8 cellular contexts compared by ENCODE assay signal in the genomic region with DNA sequence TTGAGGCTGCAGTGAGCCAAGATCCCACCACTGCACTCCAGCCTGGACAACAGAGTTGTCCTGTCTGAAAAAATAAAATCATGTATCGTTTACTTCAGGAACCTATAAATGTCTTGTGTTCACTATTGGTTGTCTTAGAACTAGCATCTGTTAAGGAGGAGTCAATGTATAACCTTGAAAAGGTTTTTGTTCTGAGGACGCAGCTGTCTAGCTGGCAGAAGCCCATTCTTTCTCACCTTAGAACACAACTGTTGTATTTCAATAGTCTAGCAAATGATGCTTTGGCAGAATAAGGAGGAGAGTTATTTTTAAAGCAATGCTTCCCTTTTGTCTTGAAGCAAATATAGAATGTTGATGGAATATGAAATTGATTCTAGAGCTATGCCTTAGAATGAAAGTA.
"Had no signal": no experiment of that assay in that cellular context is flagged by ENCODE, and none has a peak within 500 bp of the region (broad histone marks: within the 10 kb centered on the region; RNA-seq: fewer than 3 reads in every experiment).

No MANE protein-coding gene starts in this region.

- H3K4me3 Mint-ChIP-seq: HFFc6, IgD-negative memory B cell had no signal

- DNase-seq: GM23248, GOT3, H7, HFFc6, KBM-7 had no signal

- H3K27ac Mint-ChIP-seq: HFFc6, IgD-negative memory B cell had no signal

- ATAC-seq: HCT116, HepG2 had no signal

- H3K27me3 Mint-ChIP-seq: IgD-negative memory B cell had no signal

- H3K9me3 Mint-ChIP-seq: HFFc6 had no signal
